9 cellular contexts compared by ENCODE assay signal in genomic region chr13:24630851-24631341, GRCh38. TPM values are rescaled to one million over a fixed set of nuclear protein-coding genes. Genes with fewer than 3 reads are reported as not detected.
DNase-seq lines count a peak whose midpoint lies in the region; TF ChIP-seq lines count a peak whose summit lies in the region.
"Had no signal": no experiment of that assay in that cellular context is flagged by ENCODE, and none has a peak within 500 bp of the region (broad histone marks: within the 10 kb centered on the region; RNA-seq: fewer than 3 reads in every experiment).

No MANE protein-coding gene starts in this region.

- no peaks in the 10 kb centered on the region for H3K36me3 ChIP-seq in endodermal cell (ENCODE audit: control insufficient read depth, insufficient read depth, low read length)
- H3K36me3 ChIP-seq: heart left ventricle had no signal

- no peak overlapping the region for H3K4me3 Mint-ChIP-seq in endodermal cell
- H3K4me3 Mint-ChIP-seq in osteocyte (ENCODE audit: unreplicated experiment) = no peak overlapping the region

- H3K4me1 Mint-ChIP-seq in endodermal cell (peaks cover 2% of the 10 kb centered on the region), osteocyte (ENCODE audit: unreplicated experiment) (no peaks in the 10 kb centered on the region)

- H3K9me3 Mint-ChIP-seq in endodermal cell (no peaks in the 10 kb centered on the region), osteocyte (ENCODE audit: unreplicated experiment) (no peaks in the 10 kb centered on the region)

- H3K9me3 ChIP-seq in endodermal cell (ENCODE audit: control insufficient read depth, low read length) = no peaks in the 10 kb centered on the region
- H3K9me3 ChIP-seq: heart left ventricle had no signal

- no peaks in the 10 kb centered on the region for H3K4me1 ChIP-seq in endodermal cell (ENCODE audit: control insufficient read depth, insufficient read depth, low read length)

- TF ChIP-seq CTCF in endodermal cell (conservative IDR thresholded peaks at IDR 0.05) (no peak), osteocyte (IDR thresholded peaks at IDR 0.05) (no peak)

- H3K27ac ChIP-seq in endodermal cell (ENCODE audit: low read depth, low read length) = peak overlapping the region; percentile 49
- H3K27ac ChIP-seq: heart left ventricle had no signal

- H3K27me3 ChIP-seq in endodermal cell (ENCODE audit: control insufficient read depth, insufficient read depth, low read length, poor library complexity, severe bottlenecking) = no peaks in the 10 kb centered on the region
- H3K27me3 ChIP-seq: heart left ventricle had no signal

- no peak overlapping the region for H3K4me3 ChIP-seq in endodermal cell (ENCODE audit: low read length)
- H3K4me3 ChIP-seq: heart left ventricle had no signal

- DNase-seq in ELF-1 (ENCODE audit: low read depth, low spot score) = peak; percentile 63
- peak; percentile 17 for DNase-seq in NCI-H226
- no peak for DNase-seq in endodermal cell
- peak; percentile 52 for DNase-seq in non-pigmented ciliary epithelial cell (ENCODE audit: low read depth)
- no peak for DNase-seq in stimulated activated CD4-positive, alpha-beta T cell treated with anti-CD3 and anti-CD28 coated beads, Interleukin-2, amount 100 ng/mL, for 24 hours
- no peak for DNase-seq in dermis blood vessel endothelial cell
- DNase-seq in osteocyte (ENCODE audit: extremely low spot score, unreplicated experiment) = no peak
- DNase-seq: heart left ventricle, NCI-H2171 treated with DMSO at 0.1 percent for 48 hours had no signal

- peaks cover 2% of the 10 kb centered on the region for H3K27me3 Mint-ChIP-seq in endodermal cell (ENCODE audit: insufficient read depth)
- peaks cover 2% of the 10 kb centered on the region for H3K27me3 Mint-ChIP-seq in osteocyte (ENCODE audit: unreplicated experiment)

- H3K27ac Mint-ChIP-seq in endodermal cell = no peak overlapping the region
- no peak overlapping the region for H3K27ac Mint-ChIP-seq in osteocyte (ENCODE audit: unreplicated experiment)

- no peaks in the 10 kb centered on the region for H3K36me3 Mint-ChIP-seq in endodermal cell (ENCODE audit: low read depth)
- H3K36me3 Mint-ChIP-seq in osteocyte (ENCODE audit: unreplicated experiment) = no peaks in the 10 kb centered on the region

- H3K9ac ChIP-seq in endodermal cell (ENCODE audit: extremely low read depth, low read length, poor library complexity, severe bottlenecking) = no peak overlapping the region

- WGBS in endodermal cell (ENCODE audit: insufficient coverage in 1 of 2, insufficient read length in 1 of 2), 2 experiments = 83 to 85% methylated on average over 6 to 7 of the region's 7 CpGs

RNA-seq across cellular contexts. Expression of gene ATP12A, which starts 49.3 kb away (rescaled TPM):
- total RNA-seq in endodermal cell = 10 to 100 TPM in 1 of 2 donors, 1 to 10 TPM in 1; 4.9 to 10.5 TPM
- polyA plus RNA-seq in endodermal cell (2013, experiment 1 of 2) = 1.1 TPM
- polyA plus RNA-seq in endodermal cell (2013, experiment 2 of 2) = 1.6 TPM
- not detected in 2 replicates for total RNA-seq in dermis blood vessel endothelial cell
- not detected in 2 replicates for total RNA-seq in osteocyte
- total RNA-seq: heart left ventricle had no signal
- polyA plus RNA-seq: heart left ventricle had no signal

Comparison
In these comparisons a context has a peak if more than half of its experiments do, and no peak if none do; other contexts are left out.
1. DNase-seq: peak in ELF-1 (single experiment), NCI-H226 (single experiment) and non-pigmented ciliary epithelial cell (single experiment); none in endodermal cell (single experiment), stimulated activated CD4-positive, alpha-beta T cell treated with anti-CD3 and anti-CD28 coated beads, Interleukin-2, amount 100 ng/mL, for 24 hours (0 of 2), dermis blood vessel endothelial cell (single experiment) and osteocyte (single experiment).